In genomic region chr12:7128681-7129593, GRCh38 we compare ENCODE assay signal across 1 cellular context.
TF ChIP-seq lines count a peak whose summit lies in the region.

TSS of gene RBP5 (minus strand) at chr12:7128889. CDS start at chr12:7128775, 114 bp downstream.

TF ChIP-seq in HepG2, 621 proteins besides CTCF, POLR2A, EP300 and RAD21 (continued from another document and continues in another):
- TF ChIP-seq E2F2 (CRISPR knock-in tag; IDR thresholded peaks at IDR 0.05; ENCODE audit: borderline replicate concordance): 0 out of 2 replicates have a peak, but pooled peaks have one; percentile 66
- no peak for TF ChIP-seq ZNF33B (CRISPR knock-in tag; IDR thresholded peaks at IDR 0.05)
- TF ChIP-seq TFAP4 (IDR thresholded peaks at IDR 0.05; ENCODE audit: borderline replicate concordance, low read depth): no peak
- TF ChIP-seq ZSCAN5A (CRISPR knock-in tag; IDR thresholded peaks at IDR 0.05; ENCODE audit: borderline replicate concordance): no peak
- TF ChIP-seq KDM4B (CRISPR knock-in tag; IDR thresholded peaks at IDR 0.05): no peak
- no peak for TF ChIP-seq GZF1 (CRISPR knock-in tag; IDR thresholded peaks at IDR 0.05)
- no peak for TF ChIP-seq NR2C2 (CRISPR knock-in tag; IDR thresholded peaks at IDR 0.05; ENCODE audit: borderline replicate concordance)
- 0 out of 2 replicates have a peak, but pooled peaks have one; percentile 20 for TF ChIP-seq ZNF740 (CRISPR knock-in tag; IDR thresholded peaks at IDR 0.05)
- TF ChIP-seq NCOR1 (IDR thresholded peaks at IDR 0.05; ENCODE audit: borderline replicate concordance, low read length): peak; percentile 38; the same call in 1 of the 2 replicates
- TF ChIP-seq ZUFSP (CRISPR knock-in tag; IDR thresholded peaks at IDR 0.05; ENCODE audit: borderline replicate concordance): no peak
- TF ChIP-seq FOXP1 (IDR thresholded peaks at IDR 0.05): no peak
- no peak for TF ChIP-seq FOXP1 (CRISPR knock-in tag; IDR thresholded peaks at IDR 0.05)
- peak; percentile 29; the same call in 1 of the 2 replicates for TF ChIP-seq ZNF564 (CRISPR knock-in tag; IDR thresholded peaks at IDR 0.05)
- no peak for TF ChIP-seq GRHL1 (CRISPR knock-in tag; conservative IDR thresholded peaks at IDR 0.05)
- TF ChIP-seq ZNF589 (CRISPR knock-in tag; conservative IDR thresholded peaks at IDR 0.05): no peak
- TF ChIP-seq GABPA (IDR thresholded peaks at IDR 0.05; ENCODE audit: low read depth, low read length): no peak
- no peak; the same call in 1 of the 2 replicates for TF ChIP-seq GABPA (CRISPR knock-in tag; IDR thresholded peaks at IDR 0.05; ENCODE audit: low read depth)
- no peak for TF ChIP-seq NFKB2 (CRISPR knock-in tag; IDR thresholded peaks at IDR 0.05; ENCODE audit: borderline replicate concordance)
- TF ChIP-seq HDAC1 (CRISPR knock-in tag; IDR thresholded peaks at IDR 0.05): no peak
- no peak for TF ChIP-seq ZNF619 (CRISPR knock-in tag; IDR thresholded peaks at IDR 0.05)
- no peak for TF ChIP-seq FOXA3 (CRISPR knock-in tag; IDR thresholded peaks at IDR 0.05)
- 0 out of 2 replicates have a peak, but pooled peaks have one; percentile 9 for TF ChIP-seq ELF1 (CRISPR knock-in tag; IDR thresholded peaks at IDR 0.05)
- no peak for TF ChIP-seq THYN1 (CRISPR knock-in tag; IDR thresholded peaks at IDR 0.05; ENCODE audit: borderline replicate concordance, low read depth)
- no peak for TF ChIP-seq NONO (IDR thresholded peaks at IDR 0.05)
- 0 out of 2 replicates have a peak, but pooled peaks have one; percentile 6 for TF ChIP-seq NONO (CRISPR knock-in tag; conservative IDR thresholded peaks at IDR 0.05)
- no peak for TF ChIP-seq PRDM15 (CRISPR knock-in tag; IDR thresholded peaks at IDR 0.05)
- TF ChIP-seq ATF4 (CRISPR knock-in tag; IDR thresholded peaks at IDR 0.05): no peak
- TF ChIP-seq JDP2 (CRISPR knock-in tag; IDR thresholded peaks at IDR 0.05; ENCODE audit: borderline replicate concordance): no peak
- no peak for TF ChIP-seq U2AF2 (IDR thresholded peaks at IDR 0.05; ENCODE audit: low read depth, low read length)
- TF ChIP-seq MAFK (conservative IDR thresholded peaks at IDR 0.05 in 1 of 2, IDR thresholded peaks at IDR 0.05 in 1 of 2; ENCODE audit: low read length in 2 of 2): no peak
- no peak for TF ChIP-seq ZSCAN22 (CRISPR knock-in tag; IDR thresholded peaks at IDR 0.05)
- no peak; the same call in 1 of the 2 replicates for TF ChIP-seq TAF1 (CRISPR knock-in tag; IDR thresholded peaks at IDR 0.05)
- no peak for TF ChIP-seq PHF5A (CRISPR knock-in tag; IDR thresholded peaks at IDR 0.05; ENCODE audit: low read depth, unreplicated experiment)
- no peak for TF ChIP-seq TFDP1 (CRISPR knock-in tag; IDR thresholded peaks at IDR 0.05; ENCODE audit: borderline replicate concordance)
- TF ChIP-seq FOSL1 (CRISPR knock-in tag; IDR thresholded peaks at IDR 0.05; ENCODE audit: borderline replicate concordance): no peak
- TF ChIP-seq PATZ1 (CRISPR knock-in tag; IDR thresholded peaks at IDR 0.05): 0 out of 2 replicates have a peak, but pooled peaks have one; percentile 10
- no peak for TF ChIP-seq KDM6A (CRISPR knock-in tag; IDR thresholded peaks at IDR 0.05; ENCODE audit: low read depth)
- no peak; a peak in 1 of 4 replicates for TF ChIP-seq HMGXB4 (CRISPR knock-in tag; IDR thresholded peaks at IDR 0.05; ENCODE audit: borderline replicate concordance in 1 of 2, low read depth in 1 of 2)
- TF ChIP-seq MXD3 (CRISPR knock-in tag; IDR thresholded peaks at IDR 0.05): no peak
- TF ChIP-seq FOXJ3 (CRISPR knock-in tag; IDR thresholded peaks at IDR 0.05; ENCODE audit: borderline replicate concordance): no peak
- 0 out of 2 replicates have a peak, but pooled peaks have one; percentile 35 for TF ChIP-seq ARNT2 (CRISPR knock-in tag; IDR thresholded peaks at IDR 0.05; ENCODE audit: low read depth)
- no peak for TF ChIP-seq ZNF747 (CRISPR knock-in tag; IDR thresholded peaks at IDR 0.05; ENCODE audit: borderline replicate concordance)
- no peak for TF ChIP-seq ZNF160 (CRISPR knock-in tag; IDR thresholded peaks at IDR 0.05)
- no peak for TF ChIP-seq GLMP (CRISPR knock-in tag; IDR thresholded peaks at IDR 0.05; ENCODE audit: borderline replicate concordance)
